1 cellular context compared by ENCODE assay signal in the genomic region with DNA sequence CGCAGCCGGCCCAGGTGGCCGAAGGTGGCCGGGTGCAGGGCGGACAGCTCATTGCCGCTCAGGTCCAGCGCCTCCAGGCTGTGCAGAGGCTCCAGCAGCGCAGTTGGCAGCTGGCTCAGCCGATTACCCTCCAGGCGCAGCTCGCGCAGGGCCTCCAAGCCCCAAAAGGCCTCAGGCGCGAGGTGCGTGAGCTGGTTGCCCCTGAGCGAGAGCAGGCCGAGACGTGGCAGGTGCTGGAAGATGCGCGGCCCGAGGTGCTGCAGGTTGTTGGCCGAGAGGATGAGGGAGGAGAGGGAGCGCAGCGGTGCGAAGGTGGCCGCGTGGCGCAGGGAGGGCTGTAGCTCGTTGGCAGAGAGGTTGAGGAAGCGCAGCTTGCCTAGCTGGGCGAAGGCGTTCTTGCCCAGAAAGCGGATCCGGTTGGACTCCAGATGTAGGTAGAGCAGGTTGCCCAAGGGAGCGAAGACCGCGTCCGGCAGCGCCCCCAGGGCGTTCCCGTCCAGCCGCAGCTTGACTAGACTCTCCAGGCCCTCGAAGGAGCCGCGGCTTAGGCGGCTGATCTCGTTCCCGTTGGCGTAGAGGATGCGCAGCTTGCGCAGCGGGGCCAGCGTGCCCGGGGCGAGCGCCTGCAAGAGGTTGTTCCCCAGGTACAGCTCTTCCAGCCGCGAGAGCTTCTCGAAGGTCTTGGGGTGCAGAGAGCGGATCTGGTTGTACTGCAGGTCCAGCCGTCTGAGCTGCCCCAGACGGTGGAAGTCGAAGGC.
TF ChIP-seq lines count a peak whose summit lies in the region.

No MANE protein-coding gene starts in this region.

TF ChIP-seq in GM23338, 12 proteins besides CTCF, POLR2A, EP300 and RAD21 (continued from another document):
- TF ChIP-seq, protein P1, sequence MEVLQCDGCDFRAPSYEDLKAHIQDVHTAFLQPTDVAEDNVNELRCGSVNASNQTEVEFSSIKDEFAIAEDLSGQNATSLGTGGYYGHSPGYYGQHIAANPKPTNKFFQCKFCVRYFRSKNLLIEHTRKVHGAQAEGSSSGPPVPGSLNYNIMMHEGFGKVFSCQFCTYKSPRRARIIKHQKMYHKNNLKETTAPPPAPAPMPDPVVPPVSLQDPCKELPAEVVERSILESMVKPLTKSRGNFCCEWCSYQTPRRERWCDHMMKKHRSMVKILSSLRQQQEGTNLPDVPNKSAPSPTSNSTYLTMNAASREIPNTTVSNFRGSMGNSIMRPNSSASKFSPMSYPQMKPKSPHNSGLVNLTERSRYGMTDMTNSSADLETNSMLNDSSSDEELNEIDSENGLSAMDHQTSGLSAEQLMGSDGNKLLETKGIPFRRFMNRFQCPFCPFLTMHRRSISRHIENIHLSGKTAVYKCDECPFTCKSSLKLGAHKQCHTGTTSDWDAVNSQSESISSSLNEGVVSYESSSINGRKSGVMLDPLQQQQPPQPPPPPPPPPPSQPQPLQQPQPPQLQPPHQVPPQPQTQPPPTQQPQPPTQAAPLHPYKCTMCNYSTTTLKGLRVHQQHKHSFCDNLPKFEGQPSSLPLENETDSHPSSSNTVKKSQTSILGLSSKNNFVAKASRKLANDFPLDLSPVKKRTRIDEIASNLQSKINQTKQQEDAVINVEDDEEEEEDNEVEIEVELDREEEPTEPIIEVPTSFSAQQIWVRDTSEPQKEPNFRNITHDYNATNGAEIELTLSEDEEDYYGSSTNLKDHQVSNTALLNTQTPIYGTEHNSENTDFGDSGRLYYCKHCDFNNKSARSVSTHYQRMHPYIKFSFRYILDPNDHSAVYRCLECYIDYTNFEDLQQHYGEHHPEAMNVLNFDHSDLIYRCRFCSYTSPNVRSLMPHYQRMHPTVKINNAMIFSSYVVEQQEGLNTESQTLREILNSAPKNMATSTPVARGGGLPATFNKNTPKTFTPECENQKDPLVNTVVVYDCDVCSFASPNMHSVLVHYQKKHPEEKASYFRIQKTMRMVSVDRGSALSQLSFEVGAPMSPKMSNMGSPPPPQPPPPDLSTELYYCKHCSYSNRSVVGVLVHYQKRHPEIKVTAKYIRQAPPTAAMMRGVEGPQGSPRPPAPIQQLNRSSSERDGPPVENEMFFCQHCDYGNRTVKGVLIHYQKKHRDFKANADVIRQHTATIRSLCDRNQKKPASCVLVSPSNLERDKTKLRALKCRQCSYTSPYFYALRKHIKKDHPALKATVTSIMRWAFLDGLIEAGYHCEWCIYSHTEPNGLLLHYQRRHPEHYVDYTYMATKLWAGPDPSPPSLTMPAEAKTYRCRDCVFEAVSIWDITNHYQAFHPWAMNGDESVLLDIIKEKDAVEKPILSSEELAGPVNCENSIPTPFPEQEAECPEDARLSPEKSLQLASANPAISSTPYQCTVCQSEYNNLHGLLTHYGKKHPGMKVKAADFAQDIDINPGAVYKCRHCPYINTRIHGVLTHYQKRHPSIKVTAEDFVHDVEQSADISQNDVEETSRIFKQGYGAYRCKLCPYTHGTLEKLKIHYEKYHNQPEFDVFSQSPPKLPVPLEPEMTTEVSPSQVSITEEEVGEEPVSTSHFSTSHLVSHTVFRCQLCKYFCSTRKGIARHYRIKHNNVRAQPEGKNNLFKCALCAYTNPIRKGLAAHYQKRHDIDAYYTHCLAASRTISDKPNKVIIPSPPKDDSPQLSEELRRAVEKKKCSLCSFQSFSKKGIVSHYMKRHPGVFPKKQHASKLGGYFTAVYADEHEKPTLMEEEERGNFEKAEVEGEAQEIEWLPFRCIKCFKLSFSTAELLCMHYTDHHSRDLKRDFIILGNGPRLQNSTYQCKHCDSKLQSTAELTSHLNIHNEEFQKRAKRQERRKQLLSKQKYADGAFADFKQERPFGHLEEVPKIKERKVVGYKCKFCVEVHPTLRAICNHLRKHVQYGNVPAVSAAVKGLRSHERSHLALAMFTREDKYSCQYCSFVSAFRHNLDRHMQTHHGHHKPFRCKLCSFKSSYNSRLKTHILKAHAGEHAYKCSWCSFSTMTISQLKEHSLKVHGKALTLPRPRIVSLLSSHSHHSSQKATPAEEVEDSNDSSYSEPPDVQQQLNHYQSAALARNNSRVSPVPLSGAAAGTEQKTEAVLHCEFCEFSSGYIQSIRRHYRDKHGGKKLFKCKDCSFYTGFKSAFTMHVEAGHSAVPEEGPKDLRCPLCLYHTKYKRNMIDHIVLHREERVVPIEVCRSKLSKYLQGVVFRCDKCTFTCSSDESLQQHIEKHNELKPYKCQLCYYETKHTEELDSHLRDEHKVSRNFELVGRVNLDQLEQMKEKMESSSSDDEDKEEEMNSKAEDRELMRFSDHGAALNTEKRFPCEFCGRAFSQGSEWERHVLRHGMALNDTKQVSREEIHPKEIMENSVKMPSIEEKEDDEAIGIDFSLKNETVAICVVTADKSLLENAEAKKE (CRISPR knock-in tag; IDR thresholded peaks at IDR 0.05), result no peak
- TF ChIP-seq, protein P2, sequence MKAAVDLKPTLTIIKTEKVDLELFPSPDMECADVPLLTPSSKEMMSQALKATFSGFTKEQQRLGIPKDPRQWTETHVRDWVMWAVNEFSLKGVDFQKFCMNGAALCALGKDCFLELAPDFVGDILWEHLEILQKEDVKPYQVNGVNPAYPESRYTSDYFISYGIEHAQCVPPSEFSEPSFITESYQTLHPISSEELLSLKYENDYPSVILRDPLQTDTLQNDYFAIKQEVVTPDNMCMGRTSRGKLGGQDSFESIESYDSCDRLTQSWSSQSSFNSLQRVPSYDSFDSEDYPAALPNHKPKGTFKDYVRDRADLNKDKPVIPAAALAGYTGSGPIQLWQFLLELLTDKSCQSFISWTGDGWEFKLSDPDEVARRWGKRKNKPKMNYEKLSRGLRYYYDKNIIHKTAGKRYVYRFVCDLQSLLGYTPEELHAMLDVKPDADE (IDR thresholded peaks at IDR 0.05), result no peak
- no peak for TF ChIP-seq STAT1 (IDR thresholded peaks at IDR 0.05; ENCODE audit: unreplicated experiment)
- no peak for TF ChIP-seq JUNB (IDR thresholded peaks at IDR 0.05; ENCODE audit: unreplicated experiment)
